ENCODE assay signal across 1 cellular context in the genomic region with DNA sequence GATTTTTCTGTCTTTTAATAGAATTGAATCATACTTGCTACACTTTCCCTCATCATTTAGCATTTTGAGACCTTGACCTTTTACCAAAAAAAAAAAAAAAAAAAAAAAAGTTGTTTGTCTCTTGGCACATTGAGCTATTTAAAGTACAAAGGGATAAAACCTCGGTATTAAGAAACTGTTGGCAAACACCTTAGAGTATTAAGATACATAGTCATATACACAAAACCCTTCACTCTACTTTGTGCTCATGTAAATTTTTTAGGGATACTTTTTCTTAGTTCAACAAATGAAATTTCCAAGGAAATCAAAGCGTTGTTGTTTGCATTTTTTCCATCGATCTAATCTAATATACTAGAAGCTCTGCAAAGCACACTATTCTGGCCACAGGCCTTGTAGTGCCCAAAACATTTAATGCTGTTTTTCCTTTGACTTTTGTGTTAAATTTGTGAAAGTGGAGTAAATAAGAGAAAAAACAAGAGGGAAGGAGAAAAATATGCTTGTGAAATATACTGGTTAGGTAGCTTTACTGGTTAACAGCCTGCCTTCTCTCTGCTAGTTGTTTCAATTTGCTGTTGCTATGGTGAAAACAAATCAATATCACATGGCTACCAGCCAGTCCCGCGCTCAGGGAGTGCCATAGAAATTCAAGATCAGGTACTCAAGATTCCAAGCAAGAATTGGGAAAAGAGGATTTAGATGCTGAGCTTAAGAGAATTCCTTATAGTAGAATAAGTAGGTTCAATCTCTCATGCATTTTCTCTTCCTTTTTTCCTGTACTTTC.
TF ChIP-seq lines count a peak whose summit lies in the region.

No MANE protein-coding gene starts in this region.

TF ChIP-seq in GM23338, 12 proteins besides CTCF, POLR2A, EP300 and RAD21 (continued from another document):
- TF ChIP-seq EZH2phosphoT487 (IDR thresholded peaks at IDR 0.05; ENCODE audit: unreplicated experiment), result no peak
- no peak for TF ChIP-seq CREB1 (CRISPR knock-in tag; IDR thresholded peaks at IDR 0.05; ENCODE audit: low read depth)
- TF ChIP-seq, protein P1, sequence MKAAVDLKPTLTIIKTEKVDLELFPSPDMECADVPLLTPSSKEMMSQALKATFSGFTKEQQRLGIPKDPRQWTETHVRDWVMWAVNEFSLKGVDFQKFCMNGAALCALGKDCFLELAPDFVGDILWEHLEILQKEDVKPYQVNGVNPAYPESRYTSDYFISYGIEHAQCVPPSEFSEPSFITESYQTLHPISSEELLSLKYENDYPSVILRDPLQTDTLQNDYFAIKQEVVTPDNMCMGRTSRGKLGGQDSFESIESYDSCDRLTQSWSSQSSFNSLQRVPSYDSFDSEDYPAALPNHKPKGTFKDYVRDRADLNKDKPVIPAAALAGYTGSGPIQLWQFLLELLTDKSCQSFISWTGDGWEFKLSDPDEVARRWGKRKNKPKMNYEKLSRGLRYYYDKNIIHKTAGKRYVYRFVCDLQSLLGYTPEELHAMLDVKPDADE (IDR thresholded peaks at IDR 0.05), result no peak
- TF ChIP-seq, protein P2, sequence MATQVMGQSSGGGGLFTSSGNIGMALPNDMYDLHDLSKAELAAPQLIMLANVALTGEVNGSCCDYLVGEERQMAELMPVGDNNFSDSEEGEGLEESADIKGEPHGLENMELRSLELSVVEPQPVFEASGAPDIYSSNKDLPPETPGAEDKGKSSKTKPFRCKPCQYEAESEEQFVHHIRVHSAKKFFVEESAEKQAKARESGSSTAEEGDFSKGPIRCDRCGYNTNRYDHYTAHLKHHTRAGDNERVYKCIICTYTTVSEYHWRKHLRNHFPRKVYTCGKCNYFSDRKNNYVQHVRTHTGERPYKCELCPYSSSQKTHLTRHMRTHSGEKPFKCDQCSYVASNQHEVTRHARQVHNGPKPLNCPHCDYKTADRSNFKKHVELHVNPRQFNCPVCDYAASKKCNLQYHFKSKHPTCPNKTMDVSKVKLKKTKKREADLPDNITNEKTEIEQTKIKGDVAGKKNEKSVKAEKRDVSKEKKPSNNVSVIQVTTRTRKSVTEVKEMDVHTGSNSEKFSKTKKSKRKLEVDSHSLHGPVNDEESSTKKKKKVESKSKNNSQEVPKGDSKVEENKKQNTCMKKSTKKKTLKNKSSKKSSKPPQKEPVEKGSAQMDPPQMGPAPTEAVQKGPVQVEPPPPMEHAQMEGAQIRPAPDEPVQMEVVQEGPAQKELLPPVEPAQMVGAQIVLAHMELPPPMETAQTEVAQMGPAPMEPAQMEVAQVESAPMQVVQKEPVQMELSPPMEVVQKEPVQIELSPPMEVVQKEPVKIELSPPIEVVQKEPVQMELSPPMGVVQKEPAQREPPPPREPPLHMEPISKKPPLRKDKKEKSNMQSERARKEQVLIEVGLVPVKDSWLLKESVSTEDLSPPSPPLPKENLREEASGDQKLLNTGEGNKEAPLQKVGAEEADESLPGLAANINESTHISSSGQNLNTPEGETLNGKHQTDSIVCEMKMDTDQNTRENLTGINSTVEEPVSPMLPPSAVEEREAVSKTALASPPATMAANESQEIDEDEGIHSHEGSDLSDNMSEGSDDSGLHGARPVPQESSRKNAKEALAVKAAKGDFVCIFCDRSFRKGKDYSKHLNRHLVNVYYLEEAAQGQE (IDR thresholded peaks at IDR 0.05; ENCODE audit: unreplicated experiment), result no peak
- no peak for TF ChIP-seq NANOG (IDR thresholded peaks at IDR 0.05; ENCODE audit: borderline replicate concordance)
